Comparison of ENCODE assay signal across 21 cellular contexts in the genomic region with DNA sequence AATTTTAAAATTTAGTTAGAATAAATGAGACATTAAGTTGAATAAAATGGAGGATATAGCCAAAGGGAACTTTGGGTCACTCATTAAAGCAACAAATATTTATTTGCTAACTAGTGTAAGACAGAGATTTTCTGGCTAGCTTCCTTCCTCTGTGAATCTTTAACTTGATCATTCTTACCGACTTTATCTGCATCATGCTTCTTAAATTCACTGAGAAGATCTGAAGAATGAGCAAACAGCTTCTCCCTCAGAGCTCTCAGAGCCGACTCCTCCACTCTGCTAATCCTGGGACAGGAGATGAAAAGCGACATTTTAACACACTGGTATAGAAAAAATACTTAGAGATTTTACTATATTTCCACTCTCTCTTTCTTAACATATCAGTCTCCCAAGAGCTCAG. TPM values are rescaled to one million over a fixed set of nuclear protein-coding genes. Genes with fewer than 3 reads are reported as not detected.
DNase-seq lines count a peak whose midpoint lies in the region; ATAC-seq and TF ChIP-seq lines count a peak whose summit lies in the region.
"Had no signal": no experiment of that assay in that cellular context is flagged by ENCODE, and none has a peak within 500 bp of the region (broad histone marks: within the 10 kb centered on the region; RNA-seq: fewer than 3 reads in every experiment).

No MANE protein-coding gene starts in this region.

- H3K27ac ChIP-seq in right lobe of liver = no peak overlapping the region
- H3K27ac ChIP-seq: BLaER1 treated with 17β-estradiol and CSF1 and Interleukin-3, amounts not matched to agents 10 nM and 100 nM had no signal

- ATAC-seq in GM21423 (IDR thresholded peaks at IDR 0.05; ENCODE audit: unreplicated experiment) (no peak), right lobe of liver (no peak), GM19455 (IDR thresholded peaks at IDR 0.05; ENCODE audit: unreplicated experiment) (no peak)
- ATAC-seq: GM12878 had no signal

- WGBS in right lobe of liver (ENCODE audit: insufficient coverage, low coverage, low lambda C conversion rate, missing lambda C conversion rate) = 39% methylated on average over 3 of the region's 3 CpGs

- intact Hi-C loops in right lobe of liver (cut with DNase I) = no loop called here

- TF ChIP-seq POLR2A in right lobe of liver (IDR thresholded peaks at IDR 0.05) = no peak

- no peaks in the 10 kb centered on the region for H3K4me1 ChIP-seq in right lobe of liver
- H3K4me1 ChIP-seq: BE2C; BLaER1 treated with 17β-estradiol and CSF1 and Interleukin-3, amounts not matched to agents 10 nM and 100 nM had no signal

- no peaks in the 10 kb centered on the region for H3K9me3 ChIP-seq in right lobe of liver
- H3K9me3 ChIP-seq: BE2C had no signal

- H3K36me3 ChIP-seq in right lobe of liver = no peaks in the 10 kb centered on the region
- H3K36me3 ChIP-seq: BE2C; BLaER1 treated with 17β-estradiol and CSF1 and Interleukin-3, amounts not matched to agents 10 nM and 100 nM had no signal

- in situ Hi-C loops in ACHN (cut with HindIII; ENCODE audit: low pct_ligation_motif_present, low pct_unique_long_range_greater_than_20kb, low sequenced_read_pairs) = no loop called here

- DNase-seq in ACHN = peak; percentile 11
- DNase-seq in epithelial cell of proximal tubule (ENCODE audit: low read depth) = peak; percentile 60
- peak; percentile 57 for DNase-seq in kidney tubule cell (ENCODE audit: low spot score)
- DNase-seq in renal cortical epithelial cell (ENCODE audit: low read depth) = peak; percentile 86
- DNase-seq in right lobe of liver = no peak
- DNase-seq: 8988T; BE2C; CD4-positive, alpha-beta T cell; CD8-positive, alpha-beta memory T cell; DMS 273 treated with DMSO at 0.1 percent for 48 hours; DMS79; EL; GDM1; H7; HCEC 1CT had no signal

- TF ChIP-seq CTCF in epithelial cell of proximal tubule (conservative IDR thresholded peaks at IDR 0.05; ENCODE audit: low read depth, low read length) (no peak), right lobe of liver (IDR thresholded peaks at IDR 0.05) (no peak)

- H3K4me3 ChIP-seq in epithelial cell of proximal tubule (ENCODE audit: low read depth, low read length) (no peak overlapping the region), right lobe of liver (no peak overlapping the region)
- H3K4me3 ChIP-seq: BLaER1 treated with 17β-estradiol and CSF1 and Interleukin-3, amounts not matched to agents 10 nM and 100 nM; GM12878 had no signal

- H3K27me3 ChIP-seq in right lobe of liver = no peaks in the 10 kb centered on the region
- H3K27me3 ChIP-seq: BE2C; BLaER1 treated with 17β-estradiol and CSF1 and Interleukin-3, amounts not matched to agents 10 nM and 100 nM had no signal

RNA-seq across cellular contexts. Expression of a gene that starts 35.1 kb away (rescaled TPM):
- not detected in 2 replicates for total RNA-seq in epithelial cell of proximal tubule
- not detected in 2 replicates for total RNA-seq in renal cortical epithelial cell
- total RNA-seq in right lobe of liver = not detected
- total RNA-seq: A673, GM12878, H1, H7 had no signal

Comparison
In these comparisons a context has a peak if more than half of its experiments do, and no peak if none do; other contexts are left out.
1. DNase-seq: peak in ACHN (single experiment), epithelial cell of proximal tubule (single experiment), kidney tubule cell (single experiment) and renal cortical epithelial cell (single experiment); none in right lobe of liver (0 of 3).